In the genomic region with DNA sequence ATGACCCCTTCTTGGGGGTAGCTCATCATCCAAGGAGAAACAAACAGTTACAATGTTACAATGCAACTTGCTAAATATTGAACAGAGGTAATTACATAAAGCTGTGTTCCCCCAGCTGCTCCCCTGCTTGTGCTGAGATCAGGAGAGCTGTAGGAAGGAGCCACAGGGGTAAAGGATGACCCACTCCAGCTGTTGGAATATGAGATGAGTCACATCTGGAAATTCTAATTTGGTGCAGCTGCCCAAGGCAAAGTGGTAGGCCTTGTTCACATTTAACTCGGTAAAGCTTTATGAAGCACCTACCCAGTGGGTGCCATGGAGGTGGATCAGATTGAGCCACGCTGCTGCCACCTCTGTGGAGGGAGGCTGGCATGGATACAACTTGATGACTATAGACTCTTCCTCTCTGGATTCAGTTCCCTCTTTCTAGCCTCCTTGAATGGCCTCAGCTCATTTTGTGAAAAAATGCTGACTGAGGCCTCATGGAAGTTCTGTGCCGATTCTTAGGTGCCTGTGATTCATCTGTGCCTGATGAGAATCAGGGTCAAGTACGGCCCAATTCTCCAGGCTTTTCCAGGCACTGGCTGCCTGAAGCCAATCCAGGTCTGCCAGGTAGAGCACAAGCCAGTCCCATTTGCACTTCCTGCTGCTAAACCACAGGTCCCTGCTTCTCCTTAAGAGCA, we compare ENCODE assay signal across 9 cellular contexts. TPM values are rescaled to one million over a fixed set of nuclear protein-coding genes. Genes with fewer than 3 reads are reported as not detected.
DNase-seq lines count a peak whose midpoint lies in the region; TF ChIP-seq lines count a peak whose summit lies in the region.
"Had no signal": no experiment of that assay in that cellular context is flagged by ENCODE, and none has a peak within 500 bp of the region (broad histone marks: within the 10 kb centered on the region; RNA-seq: fewer than 3 reads in every experiment).

No MANE protein-coding gene starts in this region.

- DNase-seq in NOMO-1 treated with DMSO at 0.1 percent for 48 hours (lab: John Stamatoyannopoulos, UW; ENCODE audit: unreplicated experiment) (peak; percentile 33), fibroblast of villous mesenchyme (ENCODE audit: low read depth) (peak; percentile 24), dorsolateral prefrontal cortex (no peak), NCI-H1092 (lab: John Stamatoyannopoulos, UW) (no peak)
- no peak for DNase-seq in activated CD4-positive, alpha-beta T cell treated with anti-CD3 and anti-CD28 coated beads, Interleukin-2, amount 50 U/mL, for 1 hour
- DNase-seq: activated effector memory CD4-positive, alpha-beta T cell treated with anti-CD3 and anti-CD28 coated beads, Interleukin-2, amount 50 U/mL, for 16 hours; immature natural killer cell had no signal

- H3K27ac ChIP-seq in ACC112 (ENCODE audit: low read depth, low read length), result peak overlapping the region; percentile 4; the same call in 1 of the 2 replicates
- H3K27ac ChIP-seq in dorsolateral prefrontal cortex, result peak overlapping the region in 15 of 59 donors; percentile 0 to 46 (median 24)
- H3K27ac ChIP-seq: parathyroid adenoma had no signal

- intact Hi-C loops in dorsolateral prefrontal cortex (cut with DNase I), result no loop called here

- peaks cover 8% of the 10 kb centered on the region for H3K4me1 ChIP-seq in ACC112 (ENCODE audit: control insufficient read depth, insufficient read depth, low read length, unreplicated experiment)
- H3K4me1 ChIP-seq: parathyroid adenoma had no signal

- no peak for TF ChIP-seq CTCF in fibroblast of villous mesenchyme (IDR thresholded peaks at IDR 0.05; ENCODE audit: insufficient read depth, low read depth, low read length)
- TF ChIP-seq CTCF in dorsolateral prefrontal cortex (IDR thresholded peaks at IDR 0.05 in 54 of 56, conservative IDR thresholded peaks at IDR 0.05 in 2 of 56; ENCODE audit: low read depth in 1 of 56, partially characterized antibody in 56 of 56), result no peak

- no peak overlapping the region for H2AFZ ChIP-seq in ACC112 (ENCODE audit: low read length, unreplicated experiment)
- H2AFZ ChIP-seq: parathyroid adenoma had no signal

- peaks cover 4% of the 10 kb centered on the region; the same call in 1 of the 2 replicates for H3K36me3 ChIP-seq in ACC112 (ENCODE audit: insufficient read depth, low read length)

- H3K27me3 ChIP-seq in ACC112 (ENCODE audit: insufficient read depth, low read length) (no peaks in the 10 kb centered on the region), dorsolateral prefrontal cortex (no peaks in the 10 kb centered on the region)

- H3K4me3 ChIP-seq in ACC112 (ENCODE audit: low read depth, low read length), result no peak overlapping the region
- no peak overlapping the region for H3K4me3 ChIP-seq in fibroblast of villous mesenchyme (ENCODE audit: low read depth, low read length)
- H3K4me3 ChIP-seq in dorsolateral prefrontal cortex, result no peak overlapping the region

- no peaks in the 10 kb centered on the region for H3K79me2 ChIP-seq in ACC112 (ENCODE audit: control insufficient read depth, insufficient read depth, low read length, unreplicated experiment)
- H3K79me2 ChIP-seq: parathyroid adenoma had no signal

RNA-seq across cellular contexts. Expression of gene ZNF689, which starts 7.5 kb away (rescaled TPM):
- 6.9 and 7.4 TPM in 2 replicates for total RNA-seq in fibroblast of villous mesenchyme
- 10 to 100 TPM in 30 of 120 experiments, 1 to 10 TPM in 90; 5.9 to 15.6 (median 8.8) TPM for total RNA-seq in dorsolateral prefrontal cortex

RNA-seq across cellular contexts. Expression of gene ZNF785, which starts 17.2 kb away (rescaled TPM):
- total RNA-seq in fibroblast of villous mesenchyme, result 9.7 and 13.0 TPM in 2 replicates
- total RNA-seq in dorsolateral prefrontal cortex, result 10 to 100 TPM; 16.4 to 51.1 (median 30.1) TPM

RNA-seq across cellular contexts. Expression of gene ZNF688, which starts 31.2 kb away (rescaled TPM):
- 6.5 and 12.9 TPM in 2 replicates for total RNA-seq in fibroblast of villous mesenchyme
- 10 to 100 TPM in 118 of 120 experiments, 1 to 10 TPM in 2; 9.8 to 27.9 (median 15.6) TPM for total RNA-seq in dorsolateral prefrontal cortex

RNA-seq across cellular contexts. Expression of gene ZNF764, which starts 44.6 kb away (rescaled TPM):
- total RNA-seq in fibroblast of villous mesenchyme (4.3 and 6.1 TPM in 2 replicates), dorsolateral prefrontal cortex (10 to 100 TPM in 102 of 120 experiments, 1 to 10 TPM in 18; 8.2 to 19.0 (median 11.5) TPM)

RNA-seq across cellular contexts. Expression of gene PRR14, which starts 48.0 kb away (rescaled TPM):
- 5.2 and 5.6 TPM in 2 replicates for total RNA-seq in fibroblast of villous mesenchyme
- total RNA-seq in dorsolateral prefrontal cortex, result 10 to 100 TPM; 23.4 to 64.9 (median 40.0) TPM

Comparison
In these comparisons a context has a peak if more than half of its experiments do, and no peak if none do; other contexts are left out.
1. DNase-seq: peak in NOMO-1 treated with DMSO at 0.1 percent for 48 hours (single experiment) and fibroblast of villous mesenchyme (single experiment); none in dorsolateral prefrontal cortex (0 of 10), NCI-H1092 (single experiment) and activated CD4-positive, alpha-beta T cell treated with anti-CD3 and anti-CD28 coated beads, Interleukin-2, amount 50 U/mL, for 1 hour (single experiment).